14 cellular contexts compared by ENCODE assay signal in the genomic region with DNA sequence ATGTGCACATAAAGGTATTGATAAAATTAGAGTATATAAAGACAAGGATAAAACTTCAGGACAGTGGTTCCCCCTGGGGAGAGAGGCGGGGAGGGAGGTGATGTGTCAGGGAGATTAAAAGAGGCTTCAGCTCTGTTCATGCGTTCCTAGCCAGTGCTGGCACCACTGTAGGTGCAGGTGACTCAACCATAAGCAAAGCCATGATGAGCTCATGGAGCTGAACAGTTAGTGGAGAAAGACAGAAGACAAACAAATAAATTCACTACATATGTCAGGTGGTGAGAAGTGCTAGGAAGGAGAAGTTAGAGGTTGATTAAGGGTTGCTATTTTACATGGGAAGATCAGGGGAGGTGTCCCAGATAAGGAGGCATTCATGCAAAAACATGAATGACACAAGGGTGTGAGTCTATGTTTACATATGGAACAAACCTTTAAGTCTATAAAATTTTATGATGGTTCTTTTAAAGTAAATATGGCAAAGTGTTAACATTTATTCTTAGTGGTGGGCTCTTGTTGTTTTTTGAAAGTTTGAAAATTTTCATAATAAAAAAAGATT.
DNase-seq lines count a peak whose midpoint lies in the region; ATAC-seq and TF ChIP-seq lines count a peak whose summit lies in the region.
"Had no signal": no experiment of that assay in that cellular context is flagged by ENCODE, and none has a peak within 500 bp of the region (broad histone marks: within the 10 kb centered on the region; RNA-seq: fewer than 3 reads in every experiment).

No MANE protein-coding gene starts in this region.

- H3K9me3 Mint-ChIP-seq in natural killer cell, result no peaks in the 10 kb centered on the region
- no peaks in the 10 kb centered on the region for H3K9me3 Mint-ChIP-seq in natural killer cell treated with Interleukin-12 subunit alpha and Interleukin-12 subunit beta and Interleukin-15 and Interleukin-18, amount 100 ng/mL, for 72 hours
- no peaks in the 10 kb centered on the region for H3K9me3 Mint-ChIP-seq in stimulated activated naive CD8-positive, alpha-beta T cell treated with anti-CD3 and anti-CD28 coated beads, Interleukin-15, Interleukin-2, amounts not matched to agents 100 ng/mL and 50 ng/mL, for 24 hours
- H3K9me3 Mint-ChIP-seq: GM23338 had no signal

- no peaks in the 10 kb centered on the region for H3K36me3 Mint-ChIP-seq in natural killer cell
- H3K36me3 Mint-ChIP-seq in natural killer cell treated with Interleukin-12 subunit alpha and Interleukin-12 subunit beta and Interleukin-15 and Interleukin-18, amount 100 ng/mL, for 72 hours, result no peaks in the 10 kb centered on the region
- peaks cover 28% of the 10 kb centered on the region for H3K36me3 Mint-ChIP-seq in stimulated activated naive CD8-positive, alpha-beta T cell treated with anti-CD3 and anti-CD28 coated beads, Interleukin-15, Interleukin-2, amounts not matched to agents 100 ng/mL and 50 ng/mL, for 24 hours (ENCODE audit: low read depth)

- H3K27ac ChIP-seq in left ventricle myocardium inferior (replicated peaks), result no peak overlapping the region
- no peak overlapping the region for H3K27ac ChIP-seq in esophagus squamous epithelium
- H3K27ac ChIP-seq: neutrophil had no signal

- WGBS in esophagus squamous epithelium, 2 donors, result 22 to 61% methylated on average over 2 of the region's 2 CpGs

- H3K4me3 ChIP-seq in epithelial cell of proximal tubule (ENCODE audit: low read depth, low read length) (no peak overlapping the region), left ventricle myocardium inferior (no peak overlapping the region), esophagus squamous epithelium (no peak overlapping the region)
- H3K4me3 ChIP-seq: GM23338 had no signal

- DNase-seq in natural killer cell, result no peak
- DNase-seq in natural killer cell treated with Interleukin-12 subunit alpha and Interleukin-12 subunit beta and Interleukin-15 and Interleukin-18, amount 100 ng/mL, for 72 hours (ENCODE audit: low spot score), result no peak
- DNase-seq in SHP77 (lab: John Stamatoyannopoulos, UW), result peak; percentile 43 to 64
- DNase-seq in epithelial cell of proximal tubule (ENCODE audit: low read depth), result peak; percentile 73
- DNase-seq in left ventricle myocardium inferior, result no peak
- DNase-seq in midbrain (lab: John Stamatoyannopoulos, UW), result no peak
- no peak for DNase-seq in esophagus squamous epithelium (lab: John Stamatoyannopoulos, UW)
- DNase-seq: C1 segment of cervical spinal cord; NCI-H146; stimulated activated CD8-positive, alpha-beta memory T cell treated with anti-CD3 and anti-CD28 coated beads, Interleukin-4, amount 100 ng/mL, for 48 hours; T1000 had no signal

- H3K27me3 ChIP-seq in left ventricle myocardium inferior (ENCODE audit: low read depth) (no peaks in the 10 kb centered on the region), esophagus squamous epithelium (no peaks in the 10 kb centered on the region)
- H3K27me3 ChIP-seq: neutrophil had no signal

- peak overlapping the region; percentile 19 to 26 for H3K27ac Mint-ChIP-seq in natural killer cell
- H3K27ac Mint-ChIP-seq in natural killer cell treated with Interleukin-12 subunit alpha and Interleukin-12 subunit beta and Interleukin-15 and Interleukin-18, amount 100 ng/mL, for 72 hours, result peak overlapping the region in 1 of 2 donors; percentile 67
- H3K27ac Mint-ChIP-seq in stimulated activated naive CD8-positive, alpha-beta T cell treated with anti-CD3 and anti-CD28 coated beads, Interleukin-15, Interleukin-2, amounts not matched to agents 100 ng/mL and 50 ng/mL, for 24 hours, result peak overlapping the region; percentile 16
- H3K27ac Mint-ChIP-seq: GM23338 had no signal

- intact Hi-C loops in natural killer cell (cut with micrococcal nuclease), result no loop called here
- intact Hi-C loops in left ventricle myocardium inferior (cut with micrococcal nuclease), result no loop called here
- intact Hi-C loops in esophagus squamous epithelium (cut with DNase I), result no loop called here

- H3K27me3 Mint-ChIP-seq in natural killer cell (ENCODE audit: low read depth in 2 of 2), result no peaks in the 10 kb centered on the region
- H3K27me3 Mint-ChIP-seq in natural killer cell treated with Interleukin-12 subunit alpha and Interleukin-12 subunit beta and Interleukin-15 and Interleukin-18, amount 100 ng/mL, for 72 hours, result no peaks in the 10 kb centered on the region
- H3K27me3 Mint-ChIP-seq in stimulated activated naive CD8-positive, alpha-beta T cell treated with anti-CD3 and anti-CD28 coated beads, Interleukin-15, Interleukin-2, amounts not matched to agents 100 ng/mL and 50 ng/mL, for 24 hours, result no peaks in the 10 kb centered on the region

- TF ChIP-seq CTCF in natural killer cell (IDR thresholded peaks at IDR 0.05) (no peak), epithelial cell of proximal tubule (conservative IDR thresholded peaks at IDR 0.05; ENCODE audit: low read depth, low read length) (no peak), left ventricle myocardium inferior (IDR thresholded peaks at IDR 0.05; ENCODE audit: borderline replicate concordance) (no peak), esophagus squamous epithelium (IDR thresholded peaks at IDR 0.05) (no peak)

- TF ChIP-seq POLR2A in esophagus squamous epithelium (IDR thresholded peaks at IDR 0.05), result no peak

- H3K4me1 Mint-ChIP-seq in natural killer cell, result peaks cover 61 to 62% of the 10 kb centered on the region in 2 donors
- H3K4me1 Mint-ChIP-seq in natural killer cell treated with Interleukin-12 subunit alpha and Interleukin-12 subunit beta and Interleukin-15 and Interleukin-18, amount 100 ng/mL, for 72 hours (ENCODE audit: low read depth in 2 of 2), result peaks cover 43 to 52% of the 10 kb centered on the region in 2 donors
- H3K4me1 Mint-ChIP-seq in stimulated activated naive CD8-positive, alpha-beta T cell treated with anti-CD3 and anti-CD28 coated beads, Interleukin-15, Interleukin-2, amounts not matched to agents 100 ng/mL and 50 ng/mL, for 24 hours (ENCODE audit: low read depth), result peaks cover 53% of the 10 kb centered on the region
- H3K4me1 Mint-ChIP-seq: GM23338 had no signal

- H3K9me3 ChIP-seq in left ventricle myocardium inferior (replicated peaks) (no peaks in the 10 kb centered on the region), esophagus squamous epithelium (no peaks in the 10 kb centered on the region)
- H3K9me3 ChIP-seq: neutrophil had no signal

- H3K4me3 Mint-ChIP-seq in natural killer cell, result no peak overlapping the region
- H3K4me3 Mint-ChIP-seq in natural killer cell treated with Interleukin-12 subunit alpha and Interleukin-12 subunit beta and Interleukin-15 and Interleukin-18, amount 100 ng/mL, for 72 hours, result no peak overlapping the region
- no peak overlapping the region for H3K4me3 Mint-ChIP-seq in stimulated activated naive CD8-positive, alpha-beta T cell treated with anti-CD3 and anti-CD28 coated beads, Interleukin-15, Interleukin-2, amounts not matched to agents 100 ng/mL and 50 ng/mL, for 24 hours
- H3K4me3 Mint-ChIP-seq: GM23338 had no signal

- H3K4me1 ChIP-seq in left ventricle myocardium inferior (peaks cover 2% of the 10 kb centered on the region), esophagus squamous epithelium (peaks cover 0 to 35% (median 0%) of the 10 kb centered on the region in 3 donors)

- H3K36me3 ChIP-seq in left ventricle myocardium inferior, result no peaks in the 10 kb centered on the region
- no peaks in the 10 kb centered on the region for H3K36me3 ChIP-seq in esophagus squamous epithelium

- ATAC-seq in natural killer cell, result peak in 1 of 3 donors; percentile 38
- no peak for ATAC-seq in natural killer cell treated with Interleukin-12 subunit alpha and Interleukin-12 subunit beta and Interleukin-15 and Interleukin-18, amount 100 ng/mL, for 72 hours
- ATAC-seq: GM23338 had no signal

Comparison
In these comparisons a context has a peak if more than half of its experiments do, and no peak if none do; other contexts are left out.
1. DNase-seq: peak in SHP77 (2 of 2) and epithelial cell of proximal tubule (single experiment); none in natural killer cell (single experiment), natural killer cell treated with Interleukin-12 subunit alpha and Interleukin-12 subunit beta and Interleukin-15 and Interleukin-18, amount 100 ng/mL, for 72 hours (single experiment), left ventricle myocardium inferior (single experiment), midbrain (single experiment) and esophagus squamous epithelium (single experiment).